Comparison of ENCODE assay signal across 1 cellular context in the genomic region with DNA sequence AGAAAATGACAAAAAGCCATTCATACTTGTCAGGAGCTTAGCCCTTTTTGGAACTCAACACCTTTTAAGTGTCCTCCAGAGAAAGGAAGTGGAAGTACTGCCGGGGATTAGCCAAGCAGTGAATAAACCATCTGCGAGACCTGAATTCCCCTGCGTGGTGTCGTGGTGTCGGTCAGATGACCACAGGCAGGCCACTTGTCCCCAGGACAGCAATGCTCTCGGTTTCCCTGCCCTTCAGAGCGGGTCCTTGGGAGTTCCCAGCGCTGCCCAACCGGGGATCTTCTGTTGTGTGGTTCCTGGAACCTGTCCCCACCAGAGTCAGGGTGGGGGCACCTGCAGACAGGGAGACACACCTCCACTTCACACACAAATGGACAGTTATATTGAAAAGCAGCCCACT.
A peak's percentile ranks its signal among the peaks of the same experiment; 100 is the strongest.
TF ChIP-seq lines count a peak whose summit lies in the region.

No MANE protein-coding gene starts in this region.

TF ChIP-seq in GM12878, 131 proteins besides CTCF, POLR2A, EP300 and RAD21 (continued from another document and continues in another):
- TF ChIP-seq, protein P1, sequence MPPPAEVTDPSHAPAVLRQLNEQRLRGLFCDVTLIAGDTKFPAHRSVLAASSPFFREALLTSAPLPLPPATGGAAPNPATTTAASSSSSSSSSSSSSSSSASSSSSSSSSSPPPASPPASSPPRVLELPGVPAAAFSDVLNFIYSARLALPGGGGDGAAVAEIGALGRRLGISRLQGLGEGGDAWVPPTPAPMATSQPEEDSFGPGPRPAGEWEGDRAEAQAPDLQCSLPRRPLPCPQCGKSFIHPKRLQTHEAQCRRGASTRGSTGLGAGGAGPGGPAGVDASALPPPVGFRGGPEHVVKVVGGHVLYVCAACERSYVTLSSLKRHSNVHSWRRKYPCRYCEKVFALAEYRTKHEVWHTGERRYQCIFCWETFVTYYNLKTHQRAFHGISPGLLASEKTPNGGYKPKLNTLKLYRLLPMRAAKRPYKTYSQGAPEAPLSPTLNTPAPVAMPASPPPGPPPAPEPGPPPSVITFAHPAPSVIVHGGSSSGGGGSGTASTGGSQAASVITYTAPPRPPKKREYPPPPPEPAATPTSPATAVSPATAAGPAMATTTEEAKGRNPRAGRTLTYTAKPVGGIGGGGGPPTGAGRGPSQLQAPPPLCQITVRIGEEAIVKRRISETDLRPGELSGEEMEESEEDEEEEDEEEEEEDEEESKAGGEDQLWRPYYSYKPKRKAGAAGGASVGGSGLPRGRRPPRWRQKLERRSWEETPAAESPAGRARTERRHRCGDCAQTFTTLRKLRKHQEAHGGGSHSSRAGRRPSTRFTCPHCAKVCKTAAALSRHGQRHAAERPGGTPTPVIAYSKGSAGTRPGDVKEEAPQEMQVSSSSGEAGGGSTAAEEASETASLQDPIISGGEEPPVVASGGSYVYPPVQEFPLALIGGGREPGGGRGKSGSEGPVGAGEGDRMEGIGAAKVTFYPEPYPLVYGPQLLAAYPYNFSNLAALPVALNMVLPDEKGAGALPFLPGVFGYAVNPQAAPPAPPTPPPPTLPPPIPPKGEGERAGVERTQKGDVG (CRISPR knock-in tag; IDR thresholded peaks at IDR 0.05) = no peak
- TF ChIP-seq FOXM1 (IDR thresholded peaks at IDR 0.05; ENCODE audit: low read depth, low read length) = peak; percentile 67; the same call in 1 of the 2 replicates
- TF ChIP-seq MEF2B (IDR thresholded peaks at IDR 0.05; ENCODE audit: partially characterized antibody, poor library complexity, severe bottlenecking) = peak; percentile 73
- TF ChIP-seq, protein P2, sequence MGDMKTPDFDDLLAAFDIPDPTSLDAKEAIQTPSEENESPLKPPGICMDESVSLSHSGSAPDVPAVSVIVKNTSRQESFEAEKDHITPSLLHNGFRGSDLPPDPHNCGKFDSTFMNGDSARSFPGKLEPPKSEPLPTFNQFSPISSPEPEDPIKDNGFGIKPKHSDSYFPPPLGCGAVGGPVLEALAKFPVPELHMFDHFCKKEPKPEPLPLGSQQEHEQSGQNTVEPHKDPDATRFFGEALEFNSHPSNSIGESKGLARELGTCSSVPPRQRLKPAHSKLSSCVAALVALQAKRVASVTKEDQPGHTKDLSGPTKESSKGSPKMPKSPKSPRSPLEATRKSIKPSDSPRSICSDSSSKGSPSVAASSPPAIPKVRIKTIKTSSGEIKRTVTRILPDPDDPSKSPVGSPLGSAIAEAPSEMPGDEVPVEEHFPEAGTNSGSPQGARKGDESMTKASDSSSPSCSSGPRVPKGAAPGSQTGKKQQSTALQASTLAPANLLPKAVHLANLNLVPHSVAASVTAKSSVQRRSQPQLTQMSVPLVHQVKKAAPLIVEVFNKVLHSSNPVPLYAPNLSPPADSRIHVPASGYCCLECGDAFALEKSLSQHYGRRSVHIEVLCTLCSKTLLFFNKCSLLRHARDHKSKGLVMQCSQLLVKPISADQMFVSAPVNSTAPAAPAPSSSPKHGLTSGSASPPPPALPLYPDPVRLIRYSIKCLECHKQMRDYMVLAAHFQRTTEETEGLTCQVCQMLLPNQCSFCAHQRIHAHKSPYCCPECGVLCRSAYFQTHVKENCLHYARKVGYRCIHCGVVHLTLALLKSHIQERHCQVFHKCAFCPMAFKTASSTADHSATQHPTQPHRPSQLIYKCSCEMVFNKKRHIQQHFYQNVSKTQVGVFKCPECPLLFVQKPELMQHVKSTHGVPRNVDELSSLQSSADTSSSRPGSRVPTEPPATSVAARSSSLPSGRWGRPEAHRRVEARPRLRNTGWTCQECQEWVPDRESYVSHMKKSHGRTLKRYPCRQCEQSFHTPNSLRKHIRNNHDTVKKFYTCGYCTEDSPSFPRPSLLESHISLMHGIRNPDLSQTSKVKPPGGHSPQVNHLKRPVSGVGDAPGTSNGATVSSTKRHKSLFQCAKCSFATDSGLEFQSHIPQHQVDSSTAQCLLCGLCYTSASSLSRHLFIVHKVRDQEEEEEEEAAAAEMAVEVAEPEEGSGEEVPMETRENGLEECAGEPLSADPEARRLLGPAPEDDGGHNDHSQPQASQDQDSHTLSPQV (IDR thresholded peaks at IDR 0.05) = no peak
- TF ChIP-seq, protein P3, sequence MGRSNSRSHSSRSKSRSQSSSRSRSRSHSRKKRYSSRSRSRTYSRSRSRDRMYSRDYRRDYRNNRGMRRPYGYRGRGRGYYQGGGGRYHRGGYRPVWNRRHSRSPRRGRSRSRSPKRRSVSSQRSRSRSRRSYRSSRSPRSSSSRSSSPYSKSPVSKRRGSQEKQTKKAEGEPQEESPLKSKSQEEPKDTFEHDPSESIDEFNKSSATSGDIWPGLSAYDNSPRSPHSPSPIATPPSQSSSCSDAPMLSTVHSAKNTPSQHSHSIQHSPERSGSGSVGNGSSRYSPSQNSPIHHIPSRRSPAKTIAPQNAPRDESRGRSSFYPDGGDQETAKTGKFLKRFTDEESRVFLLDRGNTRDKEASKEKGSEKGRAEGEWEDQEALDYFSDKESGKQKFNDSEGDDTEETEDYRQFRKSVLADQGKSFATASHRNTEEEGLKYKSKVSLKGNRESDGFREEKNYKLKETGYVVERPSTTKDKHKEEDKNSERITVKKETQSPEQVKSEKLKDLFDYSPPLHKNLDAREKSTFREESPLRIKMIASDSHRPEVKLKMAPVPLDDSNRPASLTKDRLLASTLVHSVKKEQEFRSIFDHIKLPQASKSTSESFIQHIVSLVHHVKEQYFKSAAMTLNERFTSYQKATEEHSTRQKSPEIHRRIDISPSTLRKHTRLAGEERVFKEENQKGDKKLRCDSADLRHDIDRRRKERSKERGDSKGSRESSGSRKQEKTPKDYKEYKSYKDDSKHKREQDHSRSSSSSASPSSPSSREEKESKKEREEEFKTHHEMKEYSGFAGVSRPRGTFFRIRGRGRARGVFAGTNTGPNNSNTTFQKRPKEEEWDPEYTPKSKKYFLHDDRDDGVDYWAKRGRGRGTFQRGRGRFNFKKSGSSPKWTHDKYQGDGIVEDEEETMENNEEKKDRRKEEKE (IDR thresholded peaks at IDR 0.05) = no peak
- TF ChIP-seq GATAD2B (conservative IDR thresholded peaks at IDR 0.05; ENCODE audit: low read depth) = peak; percentile 88
- TF ChIP-seq SUZ12 (IDR thresholded peaks at IDR 0.05; ENCODE audit: unreplicated experiment) = no peak
- TF ChIP-seq YY1 (IDR thresholded peaks at IDR 0.05; ENCODE audit: low read depth, low read length) = no peak
- no peak for TF ChIP-seq HDAC2 (IDR thresholded peaks at IDR 0.05)
- no peak for TF ChIP-seq NFXL1 (IDR thresholded peaks at IDR 0.05; ENCODE audit: borderline replicate concordance)
- TF ChIP-seq CBX5 (IDR thresholded peaks at IDR 0.05; ENCODE audit: low read depth) = no peak
- no peak for TF ChIP-seq MYC (IDR thresholded peaks at IDR 0.05; ENCODE audit: insufficient read depth, insufficient read length, insufficient replicate concordance, low read length, severe bottlenecking)
- TF ChIP-seq POU2F2 (IDR thresholded peaks at IDR 0.05; ENCODE audit: borderline replicate concordance, low read depth, low read length) = peak; percentile 37; the same call in 1 of the 3 replicates
- TF ChIP-seq, protein P4, sequence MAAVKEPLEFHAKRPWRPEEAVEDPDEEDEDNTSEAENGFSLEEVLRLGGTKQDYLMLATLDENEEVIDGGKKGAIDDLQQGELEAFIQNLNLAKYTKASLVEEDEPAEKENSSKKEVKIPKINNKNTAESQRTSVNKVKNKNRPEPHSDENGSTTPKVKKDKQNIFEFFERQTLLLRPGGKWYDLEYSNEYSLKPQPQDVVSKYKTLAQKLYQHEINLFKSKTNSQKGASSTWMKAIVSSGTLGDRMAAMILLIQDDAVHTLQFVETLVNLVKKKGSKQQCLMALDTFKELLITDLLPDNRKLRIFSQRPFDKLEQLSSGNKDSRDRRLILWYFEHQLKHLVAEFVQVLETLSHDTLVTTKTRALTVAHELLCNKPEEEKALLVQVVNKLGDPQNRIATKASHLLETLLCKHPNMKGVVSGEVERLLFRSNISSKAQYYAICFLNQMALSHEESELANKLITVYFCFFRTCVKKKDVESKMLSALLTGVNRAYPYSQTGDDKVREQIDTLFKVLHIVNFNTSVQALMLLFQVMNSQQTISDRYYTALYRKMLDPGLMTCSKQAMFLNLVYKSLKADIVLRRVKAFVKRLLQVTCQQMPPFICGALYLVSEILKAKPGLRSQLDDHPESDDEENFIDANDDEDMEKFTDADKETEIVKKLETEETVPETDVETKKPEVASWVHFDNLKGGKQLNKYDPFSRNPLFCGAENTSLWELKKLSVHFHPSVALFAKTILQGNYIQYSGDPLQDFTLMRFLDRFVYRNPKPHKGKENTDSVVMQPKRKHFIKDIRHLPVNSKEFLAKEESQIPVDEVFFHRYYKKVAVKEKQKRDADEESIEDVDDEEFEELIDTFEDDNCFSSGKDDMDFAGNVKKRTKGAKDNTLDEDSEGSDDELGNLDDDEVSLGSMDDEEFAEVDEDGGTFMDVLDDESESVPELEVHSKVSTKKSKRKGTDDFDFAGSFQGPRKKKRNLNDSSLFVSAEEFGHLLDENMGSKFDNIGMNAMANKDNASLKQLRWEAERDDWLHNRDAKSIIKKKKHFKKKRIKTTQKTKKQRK (IDR thresholded peaks at IDR 0.05; ENCODE audit: low read depth, low read length) = no peak
- TF ChIP-seq, protein P5, sequence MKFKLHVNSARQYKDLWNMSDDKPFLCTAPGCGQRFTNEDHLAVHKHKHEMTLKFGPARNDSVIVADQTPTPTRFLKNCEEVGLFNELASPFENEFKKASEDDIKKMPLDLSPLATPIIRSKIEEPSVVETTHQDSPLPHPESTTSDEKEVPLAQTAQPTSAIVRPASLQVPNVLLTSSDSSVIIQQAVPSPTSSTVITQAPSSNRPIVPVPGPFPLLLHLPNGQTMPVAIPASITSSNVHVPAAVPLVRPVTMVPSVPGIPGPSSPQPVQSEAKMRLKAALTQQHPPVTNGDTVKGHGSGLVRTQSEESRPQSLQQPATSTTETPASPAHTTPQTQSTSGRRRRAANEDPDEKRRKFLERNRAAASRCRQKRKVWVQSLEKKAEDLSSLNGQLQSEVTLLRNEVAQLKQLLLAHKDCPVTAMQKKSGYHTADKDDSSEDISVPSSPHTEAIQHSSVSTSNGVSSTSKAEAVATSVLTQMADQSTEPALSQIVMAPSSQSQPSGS (IDR thresholded peaks at IDR 0.05; ENCODE audit: low read length) = peak; percentile 45; the same call in 1 of the 2 replicates
- TF ChIP-seq ESRRA (IDR thresholded peaks at IDR 0.05; ENCODE audit: low read length) = 0 out of 2 replicates have a peak, but pooled peaks have one; percentile 49
- TF ChIP-seq, protein P6, sequence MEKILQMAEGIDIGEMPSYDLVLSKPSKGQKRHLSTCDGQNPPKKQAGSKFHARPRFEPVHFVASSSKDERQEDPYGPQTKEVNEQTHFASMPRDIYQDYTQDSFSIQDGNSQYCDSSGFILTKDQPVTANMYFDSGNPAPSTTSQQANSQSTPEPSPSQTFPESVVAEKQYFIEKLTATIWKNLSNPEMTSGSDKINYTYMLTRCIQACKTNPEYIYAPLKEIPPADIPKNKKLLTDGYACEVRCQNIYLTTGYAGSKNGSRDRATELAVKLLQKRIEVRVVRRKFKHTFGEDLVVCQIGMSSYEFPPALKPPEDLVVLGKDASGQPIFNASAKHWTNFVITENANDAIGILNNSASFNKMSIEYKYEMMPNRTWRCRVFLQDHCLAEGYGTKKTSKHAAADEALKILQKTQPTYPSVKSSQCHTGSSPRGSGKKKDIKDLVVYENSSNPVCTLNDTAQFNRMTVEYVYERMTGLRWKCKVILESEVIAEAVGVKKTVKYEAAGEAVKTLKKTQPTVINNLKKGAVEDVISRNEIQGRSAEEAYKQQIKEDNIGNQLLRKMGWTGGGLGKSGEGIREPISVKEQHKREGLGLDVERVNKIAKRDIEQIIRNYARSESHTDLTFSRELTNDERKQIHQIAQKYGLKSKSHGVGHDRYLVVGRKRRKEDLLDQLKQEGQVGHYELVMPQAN (conservative IDR thresholded peaks at IDR 0.05) = 0 out of 2 replicates have a peak, but pooled peaks have one; percentile 6
- TF ChIP-seq FOXK2 (IDR thresholded peaks at IDR 0.05) = no peak
- TF ChIP-seq, protein P7, sequence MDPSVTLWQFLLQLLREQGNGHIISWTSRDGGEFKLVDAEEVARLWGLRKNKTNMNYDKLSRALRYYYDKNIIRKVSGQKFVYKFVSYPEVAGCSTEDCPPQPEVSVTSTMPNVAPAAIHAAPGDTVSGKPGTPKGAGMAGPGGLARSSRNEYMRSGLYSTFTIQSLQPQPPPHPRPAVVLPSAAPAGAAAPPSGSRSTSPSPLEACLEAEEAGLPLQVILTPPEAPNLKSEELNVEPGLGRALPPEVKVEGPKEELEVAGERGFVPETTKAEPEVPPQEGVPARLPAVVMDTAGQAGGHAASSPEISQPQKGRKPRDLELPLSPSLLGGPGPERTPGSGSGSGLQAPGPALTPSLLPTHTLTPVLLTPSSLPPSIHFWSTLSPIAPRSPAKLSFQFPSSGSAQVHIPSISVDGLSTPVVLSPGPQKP (IDR thresholded peaks at IDR 0.05; ENCODE audit: low read depth, low read length) = no peak
- TF ChIP-seq, protein P8, sequence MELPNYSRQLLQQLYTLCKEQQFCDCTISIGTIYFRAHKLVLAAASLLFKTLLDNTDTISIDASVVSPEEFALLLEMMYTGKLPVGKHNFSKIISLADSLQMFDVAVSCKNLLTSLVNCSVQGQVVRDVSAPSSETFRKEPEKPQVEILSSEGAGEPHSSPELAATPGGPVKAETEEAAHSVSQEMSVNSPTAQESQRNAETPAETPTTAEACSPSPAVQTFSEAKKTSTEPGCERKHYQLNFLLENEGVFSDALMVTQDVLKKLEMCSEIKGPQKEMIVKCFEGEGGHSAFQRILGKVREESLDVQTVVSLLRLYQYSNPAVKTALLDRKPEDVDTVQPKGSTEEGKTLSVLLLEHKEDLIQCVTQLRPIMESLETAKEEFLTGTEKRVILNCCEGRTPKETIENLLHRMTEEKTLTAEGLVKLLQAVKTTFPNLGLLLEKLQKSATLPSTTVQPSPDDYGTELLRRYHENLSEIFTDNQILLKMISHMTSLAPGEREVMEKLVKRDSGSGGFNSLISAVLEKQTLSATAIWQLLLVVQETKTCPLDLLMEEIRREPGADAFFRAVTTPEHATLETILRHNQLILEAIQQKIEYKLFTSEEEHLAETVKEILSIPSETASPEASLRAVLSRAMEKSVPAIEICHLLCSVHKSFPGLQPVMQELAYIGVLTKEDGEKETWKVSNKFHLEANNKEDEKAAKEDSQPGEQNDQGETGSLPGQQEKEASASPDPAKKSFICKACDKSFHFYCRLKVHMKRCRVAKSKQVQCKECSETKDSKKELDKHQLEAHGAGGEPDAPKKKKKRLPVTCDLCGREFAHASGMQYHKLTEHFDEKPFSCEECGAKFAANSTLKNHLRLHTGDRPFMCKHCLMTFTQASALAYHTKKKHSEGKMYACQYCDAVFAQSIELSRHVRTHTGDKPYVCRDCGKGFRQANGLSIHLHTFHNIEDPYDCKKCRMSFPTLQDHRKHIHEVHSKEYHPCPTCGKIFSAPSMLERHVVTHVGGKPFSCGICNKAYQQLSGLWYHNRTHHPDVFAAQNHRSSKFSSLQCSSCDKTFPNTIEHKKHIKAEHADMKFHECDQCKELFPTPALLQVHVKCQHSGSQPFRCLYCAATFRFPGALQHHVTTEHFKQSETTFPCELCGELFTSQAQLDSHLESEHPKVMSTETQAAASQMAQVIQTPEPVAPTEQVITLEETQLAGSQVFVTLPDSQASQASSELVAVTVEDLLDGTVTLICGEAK (IDR thresholded peaks at IDR 0.05; ENCODE audit: borderline replicate concordance) = no peak
- TF ChIP-seq SMAD1 (IDR thresholded peaks at IDR 0.05; ENCODE audit: low read depth, partially characterized antibody) = no peak
- TF ChIP-seq TARDBP (IDR thresholded peaks at IDR 0.05; ENCODE audit: borderline replicate concordance) = no peak
- no peak for TF ChIP-seq RBBP5 (conservative IDR thresholded peaks at IDR 0.05)
- no peak for TF ChIP-seq ZZZ3 (IDR thresholded peaks at IDR 0.05; ENCODE audit: control insufficient read depth, insufficient read length, low read depth)
- no peak for TF ChIP-seq ZNF274 (IDR thresholded peaks at IDR 0.05; ENCODE audit: insufficient read depth, insufficient read length)
- TF ChIP-seq RB1 (IDR thresholded peaks at IDR 0.05; ENCODE audit: borderline replicate concordance) = no peak
- peak; percentile 94 for TF ChIP-seq RUNX3 (IDR thresholded peaks at IDR 0.05; ENCODE audit: low read length)
- peak; percentile 70 for TF ChIP-seq RELA (IDR thresholded peaks at IDR 0.05; ENCODE audit: borderline replicate concordance, partially characterized antibody)
- no peak for TF ChIP-seq FOS (IDR thresholded peaks at IDR 0.05; ENCODE audit: borderline replicate concordance, extremely low read depth, insufficient read length)
- TF ChIP-seq RCOR1 (conservative IDR thresholded peaks at IDR 0.05; ENCODE audit: low read depth, low read length) = 0 out of 2 replicates have a peak, but pooled peaks have one; percentile 64
